ENCODE assay signal across 26 cellular contexts in genomic region chr12:120137833-120138232, GRCh38.
"Had no signal": no experiment of that assay in that cellular context is flagged by ENCODE, and none has a peak within 500 bp of the region (broad histone marks: within the 10 kb centered on the region; RNA-seq: fewer than 3 reads in every experiment).

No MANE protein-coding gene starts in this region.

- H3K4me1 ChIP-seq: prostate gland, right atrium auricular region, suprapubic skin, transverse colon, upper lobe of right lung, uterus had no signal

- FAIRE-seq: endometrium, frontal cortex had no signal

- DNase-seq: cortex of kidney; effector memory CD8-positive, alpha-beta T cell; immature natural killer cell; islet precursor cell; mesendoderm; midbrain; naive thymus-derived CD8-positive, alpha-beta T cell; nephron progenitor cell; nucleus accumbens; stimulated activated CD4-positive, alpha-beta T cell treated with anti-CD3 and anti-CD28 coated beads, Interleukin-12 subunit alpha, Interleukin-12 subunit beta, amount 100 ng/mL, for 4 hours; stimulated activated CD4-positive, alpha-beta T cell treated with anti-CD3 and anti-CD28 coated beads, Interleukin-1b, Interleukin-23, amount 100 ng/mL, for 48 hours; stimulated activated CD4-positive, alpha-beta T cell treated with anti-CD3 and anti-CD28 coated beads, Interleukin-4, amount 100 ng/mL, for 1 hour; stimulated activated CD8-positive, alpha-beta memory T cell treated with anti-CD3 and anti-CD28 coated beads, Interleukin-4, amount 100 ng/mL, for 48 hours; stimulated activated naive CD4-positive, alpha-beta T cell; stimulated activated naive CD8-positive, alpha-beta T cell treated with anti-CD3 and anti-CD28 coated beads, Interleukin-15, amount 100 ng/mL, for 72 hours; transverse colon; upper lobe of right lung; uterus had no signal

- H3K27ac ChIP-seq: prostate gland, right atrium auricular region, suprapubic skin, transverse colon, upper lobe of right lung, uterus had no signal

- H3K9me3 ChIP-seq: prostate gland, right atrium auricular region, suprapubic skin, transverse colon, upper lobe of right lung, uterus had no signal

- H3K36me3 ChIP-seq: uterus had no signal

- H3K4me3 ChIP-seq: lung, prostate gland, right atrium auricular region, smooth muscle cell, suprapubic skin, transverse colon, upper lobe of right lung, uterus had no signal

- ATAC-seq: effector memory CD8-positive, alpha-beta T cell; naive thymus-derived CD8-positive, alpha-beta T cell; sciatic nerve; stimulated activated naive CD8-positive, alpha-beta T cell treated with anti-CD3 and anti-CD28 coated beads, Interleukin-15, amount 100 ng/mL, for 72 hours; upper lobe of right lung had no signal
